1 cellular context compared by ENCODE assay signal in genomic region chr20:25495189-25495824, GRCh38.
TF ChIP-seq lines count a peak whose summit lies in the region.

No MANE protein-coding gene starts in this region.

TF ChIP-seq in HepG2, 621 proteins besides CTCF, POLR2A, EP300 and RAD21 (continued from another document):
- TF ChIP-seq POGK (CRISPR knock-in tag; conservative IDR thresholded peaks at IDR 0.05) (no peak), RARA (CRISPR knock-in tag; IDR thresholded peaks at IDR 0.05) (no peak), ZSCAN25 (CRISPR knock-in tag; IDR thresholded peaks at IDR 0.05) (no peak), FUBP1 (CRISPR knock-in tag; IDR thresholded peaks at IDR 0.05; ENCODE audit: borderline replicate concordance) (no peak), GATA4 (IDR thresholded peaks at IDR 0.05; ENCODE audit: borderline replicate concordance, low read depth) (no peak), ATF5 (CRISPR knock-in tag; IDR thresholded peaks at IDR 0.05; ENCODE audit: low read depth) (no peak), ATAD3A (CRISPR knock-in tag; IDR thresholded peaks at IDR 0.05) (no peak), FOXC1 (CRISPR knock-in tag; IDR thresholded peaks at IDR 0.05; ENCODE audit: borderline replicate concordance) (0 out of 2 replicates have a peak, but pooled peaks have one; percentile 37), ZNF572 (CRISPR knock-in tag; IDR thresholded peaks at IDR 0.05) (no peak), CEBPB (IDR thresholded peaks at IDR 0.05; ENCODE audit: borderline replicate concordance, low read depth, low read length) (peak; percentile 58; the same call in 1 of the 2 replicates), HIVEP1 (CRISPR knock-in tag; IDR thresholded peaks at IDR 0.05) (0 out of 2 replicates have a peak, but pooled peaks have one; percentile 25), ZNF768 (CRISPR knock-in tag; IDR thresholded peaks at IDR 0.05) (peak; percentile 18; the same call in 1 of the 2 replicates), ATF7 (IDR thresholded peaks at IDR 0.05) (no peak), ATF7 (CRISPR knock-in tag; IDR thresholded peaks at IDR 0.05) (no peak), NFYB (CRISPR knock-in tag; IDR thresholded peaks at IDR 0.05) (no peak)
